In the genomic region with DNA sequence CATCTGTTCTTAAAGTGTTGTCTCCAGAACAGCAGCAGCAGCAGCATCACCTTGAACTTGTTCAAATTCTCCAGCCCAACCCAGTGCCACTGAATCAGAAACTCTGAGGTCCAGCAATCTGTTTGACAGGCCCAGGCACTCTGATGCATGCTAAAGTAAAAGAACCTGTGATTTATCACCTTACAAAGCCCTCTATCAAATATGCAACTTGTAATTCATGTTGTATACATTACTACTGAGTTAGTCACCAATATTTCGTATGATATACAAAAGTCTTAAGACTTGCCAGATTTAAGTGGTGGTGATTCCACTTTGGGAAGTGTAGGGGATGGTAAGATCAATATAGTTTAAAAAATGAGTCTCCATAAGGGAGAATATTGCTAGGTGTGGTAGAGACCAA, we compare ENCODE assay signal across 38 cellular contexts. TPM values are rescaled to one million over a fixed set of nuclear protein-coding genes. Genes with fewer than 3 reads are reported as not detected.
"Had no signal": no experiment of that assay in that cellular context is flagged by ENCODE, and none has a peak within 500 bp of the region (broad histone marks: within the 10 kb centered on the region; RNA-seq: fewer than 3 reads in every experiment).

No MANE protein-coding gene starts in this region.

- H3K4me1 Mint-ChIP-seq: central memory CD8-positive, alpha-beta T cell had no signal

- H3K4me3 Mint-ChIP-seq: activated B cell treated with CpG ODN at 0.5 μM for 24 hours; activated CD4-positive, alpha-beta memory T cell treated with anti-CD3 and anti-CD28 coated beads for 36 hours; activated CD4-positive, alpha-beta T cell treated with anti-CD3 and anti-CD28 coated beads, Interleukin-2, amount 10 ng/mL, durations not matched to agents 24 days and 14 days; activated CD8-positive, alpha-beta T cell treated with anti-CD3 and anti-CD28 coated beads for 36 hours; activated naive CD4-positive, alpha-beta T cell treated with anti-CD3 and anti-CD28 coated beads for 36 hours; activated naive CD8-positive, alpha-beta T cell treated with anti-CD3 and anti-CD28 coated beads for 36 hours; activated T-cell treated with anti-CD3 and anti-CD28 coated beads, Interleukin-2, amount 50 U/mL, for 4 hours; activated T-cell treated with anti-CD3 and anti-CD28 coated beads, Interleukin-2, amount 50 U/mL, for 72 hours; activated T-helper 1 cell treated with anti-CD3 and anti-CD28 coated beads, Interleukin-12 subunit alpha, Interleukin-12 subunit beta, Interleukin-2, Interleukin-4 antibody, amounts not matched to agents 30 ng/mL and 10 ng/mL and 1 ng/mL, durations not matched to agents 14 hours and 24 hours and 36 hours; activated T-helper 17 cell treated with anti-CD3 and anti-CD28 coated beads, Interleukin-2, amount 50 U/mL, for 72 hours; central memory CD8-positive, alpha-beta T cell; T-helper 1 cell treated with Interleukin-12 subunit alpha and Interleukin-12 subunit beta and Interleukin-4 antibody, amounts not matched to agents 30 μg/mL and 1 μg/mL, for 36 hours; T-helper 2 cell treated with Interferon-gamma antibody and Interleukin-4, amounts not matched to agents 5 μg/mL and 100 μg/mL, for 36 hours had no signal

- H3K27ac Mint-ChIP-seq: activated B cell treated with CpG ODN at 0.5 μM for 24 hours; activated CD4-positive, alpha-beta memory T cell treated with anti-CD3 and anti-CD28 coated beads for 36 hours; activated CD4-positive, alpha-beta T cell treated with anti-CD3 and anti-CD28 coated beads, Interleukin-2, amount 10 ng/mL, durations not matched to agents 24 days and 14 days; activated CD8-positive, alpha-beta T cell treated with anti-CD3 and anti-CD28 coated beads for 36 hours; activated naive CD4-positive, alpha-beta T cell treated with anti-CD3 and anti-CD28 coated beads for 36 hours; activated naive CD4-positive, alpha-beta T cell treated with anti-CD3 and anti-CD28 coated beads, Interleukin-2, amount 50 U/mL, for 72 hours; activated naive CD8-positive, alpha-beta T cell treated with anti-CD3 and anti-CD28 coated beads for 36 hours; activated T-cell treated with anti-CD3 and anti-CD28 coated beads, Interleukin-2, amount 50 U/mL, for 72 hours; activated T-helper 1 cell treated with anti-CD3 and anti-CD28 coated beads, Interleukin-12 subunit alpha, Interleukin-12 subunit beta, Interleukin-2, Interleukin-4 antibody, amounts not matched to agents 30 ng/mL and 10 ng/mL and 1 ng/mL, durations not matched to agents 14 hours and 24 hours and 36 hours; activated T-helper 17 cell treated with anti-CD3 and anti-CD28 coated beads, Interleukin-2, amount 50 U/mL, for 72 hours; T-helper 1 cell treated with Interleukin-12 subunit alpha and Interleukin-12 subunit beta and Interleukin-4 antibody, amounts not matched to agents 30 μg/mL and 1 μg/mL, for 36 hours; T-helper 2 cell treated with Interferon-gamma antibody and Interleukin-4, amounts not matched to agents 5 μg/mL and 100 μg/mL, for 36 hours had no signal

- H3K27ac ChIP-seq: adrenal gland, body of pancreas, brain microvascular endothelial cell, breast epithelium, cardiac muscle cell, VCaP had no signal

- DNase-seq: activated B cell treated with CpG ODN at 0.5 μM for 24 hours; activated CD4-positive, alpha-beta memory T cell treated with anti-CD3 and anti-CD28 coated beads for 36 hours; activated CD4-positive, alpha-beta T cell treated with anti-CD3 and anti-CD28 coated beads for 4 hours; activated CD4-positive, alpha-beta T cell treated with anti-CD3 and anti-CD28 coated beads, Interleukin-2, amount 50 U/mL, for 1 hour; activated CD4-positive, alpha-beta T cell treated with anti-CD3 and anti-CD28 coated beads, Interleukin-2, amount 50 U/mL, for 4 hours; activated CD4-positive, CD25-positive, alpha-beta regulatory T cell treated with anti-CD3 and anti-CD28 coated beads, Interleukin-2, amount 50 U/mL, for 72 hours; activated CD8-positive, alpha-beta memory T cell treated with anti-CD3 and anti-CD28 coated beads, Interleukin-2, amount 50 U/mL, for 4 hours; activated CD8-positive, alpha-beta T cell treated with anti-CD3 and anti-CD28 coated beads for 36 hours; activated effector memory CD4-positive, alpha-beta T cell treated with anti-CD3 and anti-CD28 coated beads, Interleukin-2, amount 50 U/mL, for 16 hours; activated gamma-delta T cell treated with Interleukin-2 at 50 U/mL for 16 hours; activated naive CD4-positive, alpha-beta T cell; activated naive CD4-positive, alpha-beta T cell treated with anti-CD3 and anti-CD28 coated beads for 36 hours; activated naive CD4-positive, alpha-beta T cell treated with anti-CD3 and anti-CD28 coated beads, Interleukin-2, amount 50 U/mL, for 16 hours; activated naive CD8-positive, alpha-beta T cell treated with anti-CD3 and anti-CD28 coated beads for 36 hours; activated T-cell treated with anti-CD3 and anti-CD28 coated beads for 4 hours; activated T-cell treated with anti-CD3 and anti-CD28 coated beads, Interleukin-2, amount 50 U/mL, for 1 hour; activated T-cell treated with anti-CD3 and anti-CD28 coated beads, Interleukin-2, amount 50 U/mL, for 4 hours; activated T-cell treated with anti-CD3 and anti-CD28 coated beads, Interleukin-2, amount 50 U/mL, for 72 hours; adrenal gland; amniotic stem cell; aorta; body of pancreas; brain microvascular endothelial cell; caudate nucleus; cerebellar nuclear complex; T-helper 1 cell; T-helper 2 cell; T-helper 9 cell had no signal

- H3K4me1 ChIP-seq: breast epithelium had no signal

- H3K36me3 Mint-ChIP-seq: activated CD4-positive, alpha-beta memory T cell treated with anti-CD3 and anti-CD28 coated beads for 36 hours; activated naive CD4-positive, alpha-beta T cell treated with anti-CD3 and anti-CD28 coated beads, Interleukin-2, amount 50 U/mL, for 72 hours; activated naive CD8-positive, alpha-beta T cell treated with anti-CD3 and anti-CD28 coated beads for 36 hours had no signal

- ATAC-seq: activated CD8-positive, alpha-beta T cell treated with anti-CD3 and anti-CD28 coated beads for 36 hours; activated naive CD4-positive, alpha-beta T cell treated with anti-CD3 and anti-CD28 coated beads, Interleukin-2, amount 50 U/mL, for 72 hours; activated T-cell treated with anti-CD3 and anti-CD28 coated beads, Interleukin-2, amount 50 U/mL, for 4 hours; activated T-cell treated with anti-CD3 and anti-CD28 coated beads, Interleukin-2, amount 50 U/mL, for 72 hours; activated T-helper 17 cell treated with anti-CD3 and anti-CD28 coated beads, Interleukin-2, amount 50 U/mL, for 72 hours; body of pancreas had no signal

- H3K27me3 Mint-ChIP-seq: activated B cell treated with CpG ODN at 0.5 μM for 24 hours; activated CD4-positive, alpha-beta memory T cell treated with anti-CD3 and anti-CD28 coated beads for 36 hours; activated CD8-positive, alpha-beta T cell treated with anti-CD3 and anti-CD28 coated beads for 36 hours; activated naive CD8-positive, alpha-beta T cell treated with anti-CD3 and anti-CD28 coated beads for 36 hours; activated T-helper 17 cell treated with anti-CD3 and anti-CD28 coated beads, Interleukin-2, amount 50 U/mL, for 72 hours; central memory CD8-positive, alpha-beta T cell had no signal

- H3K4me3 ChIP-seq: adrenal gland, body of pancreas, breast epithelium, cardiac muscle cell had no signal

- H3K9me3 ChIP-seq: adrenal gland, body of pancreas, breast epithelium had no signal

- H3K9me3 Mint-ChIP-seq: activated B cell treated with CpG ODN at 0.5 μM for 24 hours; activated CD4-positive, alpha-beta memory T cell treated with anti-CD3 and anti-CD28 coated beads for 36 hours; activated CD4-positive, alpha-beta T cell treated with anti-CD3 and anti-CD28 coated beads, Interleukin-2, amount 10 ng/mL, durations not matched to agents 24 days and 14 days; activated CD8-positive, alpha-beta T cell treated with anti-CD3 and anti-CD28 coated beads for 36 hours; activated naive CD4-positive, alpha-beta T cell treated with anti-CD3 and anti-CD28 coated beads for 36 hours; activated naive CD4-positive, alpha-beta T cell treated with anti-CD3 and anti-CD28 coated beads, Interleukin-2, amount 50 U/mL, for 72 hours; activated naive CD8-positive, alpha-beta T cell treated with anti-CD3 and anti-CD28 coated beads for 36 hours; activated T-cell treated with anti-CD3 and anti-CD28 coated beads, Interleukin-2, amount 50 U/mL, for 4 hours; activated T-cell treated with anti-CD3 and anti-CD28 coated beads, Interleukin-2, amount 50 U/mL, for 72 hours; activated T-helper 1 cell treated with anti-CD3 and anti-CD28 coated beads, Interleukin-12 subunit alpha, Interleukin-12 subunit beta, Interleukin-2, Interleukin-4 antibody, amounts not matched to agents 30 ng/mL and 10 ng/mL and 1 ng/mL, durations not matched to agents 14 hours and 24 hours and 36 hours; activated T-helper 17 cell treated with anti-CD3 and anti-CD28 coated beads, Interleukin-2, amount 50 U/mL, for 72 hours; central memory CD8-positive, alpha-beta T cell; T-helper 1 cell treated with Interleukin-12 subunit alpha and Interleukin-12 subunit beta and Interleukin-4 antibody, amounts not matched to agents 30 μg/mL and 1 μg/mL, for 36 hours; T-helper 2 cell treated with Interferon-gamma antibody and Interleukin-4, amounts not matched to agents 5 μg/mL and 100 μg/mL, for 36 hours had no signal

- H3K27me3 ChIP-seq: adrenal gland, body of pancreas, brain microvascular endothelial cell, breast epithelium, cardiac muscle cell had no signal

- H3K36me3 ChIP-seq: adrenal gland, brain microvascular endothelial cell, breast epithelium, cardiac muscle cell had no signal

RNA-seq across cellular contexts. Expression of a gene that starts 52.2 kb away (rescaled TPM):
- total RNA-seq: activated CD4-positive, alpha-beta T cell treated with anti-CD3 and anti-CD28 coated beads, Interleukin-2, amount 10 ng/mL, durations not matched to agents 24 days and 14 days; activated naive CD4-positive, alpha-beta T cell treated with anti-CD3 and anti-CD28 coated beads, Interleukin-2, amount 50 U/mL, for 72 hours had no signal
